In the genomic region with DNA sequence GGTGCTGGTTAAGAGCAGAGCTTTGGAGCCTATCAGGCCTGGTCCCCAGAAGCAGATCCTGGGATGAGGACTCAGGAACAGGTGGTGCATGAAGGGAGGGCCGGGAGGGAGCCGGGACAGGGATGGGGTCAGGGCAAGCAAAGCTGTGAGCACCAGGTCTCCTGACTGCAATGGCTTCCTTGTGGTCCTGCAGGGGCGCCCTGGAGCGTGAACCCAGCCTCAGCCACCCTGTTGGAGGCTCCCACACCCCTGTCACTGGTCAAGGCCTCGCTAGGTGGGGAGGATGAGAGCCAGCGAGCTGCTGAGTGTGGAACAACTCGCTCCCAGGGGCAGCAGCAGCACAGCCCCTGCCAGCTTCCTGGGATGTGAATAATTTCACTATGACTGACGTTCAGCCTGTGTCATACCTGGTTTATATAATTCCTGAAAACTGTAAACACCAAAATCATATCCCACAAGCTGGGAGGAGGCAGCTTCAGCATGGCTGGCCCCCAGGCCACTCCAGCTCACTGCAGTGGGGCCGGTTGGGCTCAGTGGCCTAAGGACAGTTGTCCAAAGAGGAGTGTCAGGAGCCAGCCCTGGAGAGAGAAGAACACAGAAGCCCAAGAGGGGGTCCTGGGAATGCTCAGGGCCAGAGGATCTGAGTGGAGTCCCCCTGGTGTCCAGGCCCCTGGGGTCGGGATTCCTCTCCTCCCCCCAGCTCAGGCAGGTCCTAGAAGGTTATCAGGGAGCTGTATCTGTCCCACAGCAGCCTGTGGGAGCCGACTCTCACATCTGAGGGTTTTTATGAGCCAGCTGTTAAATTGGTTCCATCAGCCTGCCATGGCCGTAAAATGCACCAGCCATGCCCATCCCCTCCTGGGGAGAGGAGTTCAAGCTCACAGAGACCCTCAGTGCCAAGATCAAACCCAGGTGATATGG, we compare ENCODE assay signal across 19 cellular contexts.
"Had no signal": no experiment of that assay in that cellular context is flagged by ENCODE, and none has a peak within 500 bp of the region (broad histone marks: within the 10 kb centered on the region; RNA-seq: fewer than 3 reads in every experiment).

No MANE protein-coding gene starts in this region.

- H3K9me3 ChIP-seq: esophagus squamous epithelium, heart right ventricle, tibial artery had no signal

- H3K4me3 Mint-ChIP-seq: dendritic cell treated with granulocyte-macrophage colony-stimulating factor and Interleukin-4, amounts not matched to agents 40 ng/mL and 50 ng/mL, for 4 days; immature natural killer cell; nephron; T-helper 17 cell had no signal

- H3K27ac ChIP-seq: esophagus squamous epithelium, heart right ventricle, tibial artery, VCaP had no signal

- H3K4me3 ChIP-seq: esophagus squamous epithelium, heart right ventricle, tibial artery had no signal

- H3K36me3 Mint-ChIP-seq: activated naive CD4-positive, alpha-beta T cell treated with anti-CD3 and anti-CD28 coated beads, Interleukin-2, amount 50 U/mL, for 72 hours; immature natural killer cell had no signal

- H3K36me3 ChIP-seq: esophagus squamous epithelium, heart right ventricle, tibial artery had no signal

- DNase-seq: activated CD4-positive, alpha-beta T cell treated with anti-CD3 and anti-CD28 coated beads, Interleukin-2, amount 50 U/mL, for 4 hours; activated gamma-delta T cell; cerebellar nuclear complex; effector CD8-positive, alpha-beta T cell; esophagus squamous epithelium; heart right ventricle; immature natural killer cell; mesendoderm; occipital lobe; stimulated activated CD4-positive, alpha-beta T cell treated with anti-CD3 and anti-CD28 coated beads, Interleukin-2, amount 100 ng/mL, for 24 hours; stimulated activated naive CD4-positive, alpha-beta T cell treated with Interleukin-2 at 50 U/mL for 16 hours; substantia nigra; T-helper 17 cell; tibial artery had no signal

- H3K27ac Mint-ChIP-seq: activated naive CD4-positive, alpha-beta T cell treated with anti-CD3 and anti-CD28 coated beads, Interleukin-2, amount 50 U/mL, for 72 hours; dendritic cell treated with granulocyte-macrophage colony-stimulating factor and Interleukin-4, amounts not matched to agents 40 ng/mL and 50 ng/mL, for 4 days; immature natural killer cell; nephron; progenitor cell of endocrine pancreas; T-helper 17 cell had no signal

- H3K9me3 Mint-ChIP-seq: activated naive CD4-positive, alpha-beta T cell treated with anti-CD3 and anti-CD28 coated beads, Interleukin-2, amount 50 U/mL, for 72 hours; immature natural killer cell; nephron had no signal

- ATAC-seq: activated naive CD4-positive, alpha-beta T cell treated with anti-CD3 and anti-CD28 coated beads, Interleukin-2, amount 50 U/mL, for 72 hours; heart right ventricle; T-helper 17 cell had no signal
